Comparison of ENCODE assay signal across 1 cellular context in the genomic region with DNA sequence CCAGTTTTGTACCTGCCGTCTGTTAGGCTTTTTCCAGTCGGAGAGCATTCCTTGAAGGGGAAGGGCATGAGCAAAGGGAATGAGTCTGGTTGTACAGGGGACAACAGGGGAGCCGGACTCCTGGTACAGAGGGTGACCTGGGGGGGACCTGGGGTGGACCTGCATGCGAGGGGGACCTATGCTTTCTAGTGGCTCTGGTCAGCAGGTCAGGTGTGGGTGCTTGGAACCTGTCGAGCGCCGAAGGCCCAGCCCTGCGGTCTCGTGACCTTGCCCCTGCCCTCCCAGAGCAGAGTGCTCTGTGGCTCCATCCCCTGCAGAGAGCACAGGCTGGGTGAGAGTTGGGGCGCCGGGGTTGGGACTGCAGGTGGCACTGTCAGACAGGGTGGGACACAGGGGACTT.
TF ChIP-seq lines count a peak whose summit lies in the region.

No MANE protein-coding gene starts in this region.

TF ChIP-seq in HepG2, 621 proteins besides CTCF, POLR2A, EP300 and RAD21 (continued from another document):
- TF ChIP-seq ZMYM3 (CRISPR knock-in tag; IDR thresholded peaks at IDR 0.05): no peak
- no peak for TF ChIP-seq HOXA5 (CRISPR knock-in tag; IDR thresholded peaks at IDR 0.05)
- TF ChIP-seq, protein P1, sequence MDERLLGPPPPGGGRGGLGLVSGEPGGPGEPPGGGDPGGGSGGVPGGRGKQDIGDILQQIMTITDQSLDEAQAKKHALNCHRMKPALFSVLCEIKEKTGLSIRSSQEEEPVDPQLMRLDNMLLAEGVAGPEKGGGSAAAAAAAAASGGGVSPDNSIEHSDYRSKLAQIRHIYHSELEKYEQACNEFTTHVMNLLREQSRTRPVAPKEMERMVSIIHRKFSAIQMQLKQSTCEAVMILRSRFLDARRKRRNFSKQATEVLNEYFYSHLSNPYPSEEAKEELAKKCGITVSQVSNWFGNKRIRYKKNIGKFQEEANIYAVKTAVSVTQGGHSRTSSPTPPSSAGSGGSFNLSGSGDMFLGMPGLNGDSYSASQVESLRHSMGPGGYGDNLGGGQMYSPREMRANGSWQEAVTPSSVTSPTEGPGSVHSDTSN (CRISPR knock-in tag; IDR thresholded peaks at IDR 0.05): no peak
- TF ChIP-seq DNMT3B (CRISPR knock-in tag; conservative IDR thresholded peaks at IDR 0.05): no peak
- TF ChIP-seq, protein P2, sequence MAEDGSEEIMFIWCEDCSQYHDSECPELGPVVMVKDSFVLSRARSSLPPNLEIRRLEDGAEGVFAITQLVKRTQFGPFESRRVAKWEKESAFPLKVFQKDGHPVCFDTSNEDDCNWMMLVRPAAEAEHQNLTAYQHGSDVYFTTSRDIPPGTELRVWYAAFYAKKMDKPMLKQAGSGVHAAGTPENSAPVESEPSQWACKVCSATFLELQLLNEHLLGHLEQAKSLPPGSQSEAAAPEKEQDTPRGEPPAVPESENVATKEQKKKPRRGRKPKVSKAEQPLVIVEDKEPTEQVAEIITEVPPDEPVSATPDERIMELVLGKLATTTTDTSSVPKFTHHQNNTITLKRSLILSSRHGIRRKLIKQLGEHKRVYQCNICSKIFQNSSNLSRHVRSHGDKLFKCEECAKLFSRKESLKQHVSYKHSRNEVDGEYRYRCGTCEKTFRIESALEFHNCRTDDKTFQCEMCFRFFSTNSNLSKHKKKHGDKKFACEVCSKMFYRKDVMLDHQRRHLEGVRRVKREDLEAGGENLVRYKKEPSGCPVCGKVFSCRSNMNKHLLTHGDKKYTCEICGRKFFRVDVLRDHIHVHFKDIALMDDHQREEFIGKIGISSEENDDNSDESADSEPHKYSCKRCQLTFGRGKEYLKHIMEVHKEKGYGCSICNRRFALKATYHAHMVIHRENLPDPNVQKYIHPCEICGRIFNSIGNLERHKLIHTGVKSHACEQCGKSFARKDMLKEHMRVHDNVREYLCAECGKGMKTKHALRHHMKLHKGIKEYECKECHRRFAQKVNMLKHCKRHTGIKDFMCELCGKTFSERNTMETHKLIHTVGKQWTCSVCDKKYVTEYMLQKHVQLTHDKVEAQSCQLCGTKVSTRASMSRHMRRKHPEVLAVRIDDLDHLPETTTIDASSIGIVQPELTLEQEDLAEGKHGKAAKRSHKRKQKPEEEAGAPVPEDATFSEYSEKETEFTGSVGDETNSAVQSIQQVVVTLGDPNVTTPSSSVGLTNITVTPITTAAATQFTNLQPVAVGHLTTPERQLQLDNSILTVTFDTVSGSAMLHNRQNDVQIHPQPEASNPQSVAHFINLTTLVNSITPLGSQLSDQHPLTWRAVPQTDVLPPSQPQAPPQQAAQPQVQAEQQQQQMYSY (CRISPR knock-in tag; IDR thresholded peaks at IDR 0.05): no peak
- TF ChIP-seq ZKSCAN1 (IDR thresholded peaks at IDR 0.05; ENCODE audit: low read length): no peak
- no peak for TF ChIP-seq ZNF543 (CRISPR knock-in tag; IDR thresholded peaks at IDR 0.05)
- no peak for TF ChIP-seq RAD51 (IDR thresholded peaks at IDR 0.05; ENCODE audit: borderline replicate concordance)
- TF ChIP-seq, protein P3, sequence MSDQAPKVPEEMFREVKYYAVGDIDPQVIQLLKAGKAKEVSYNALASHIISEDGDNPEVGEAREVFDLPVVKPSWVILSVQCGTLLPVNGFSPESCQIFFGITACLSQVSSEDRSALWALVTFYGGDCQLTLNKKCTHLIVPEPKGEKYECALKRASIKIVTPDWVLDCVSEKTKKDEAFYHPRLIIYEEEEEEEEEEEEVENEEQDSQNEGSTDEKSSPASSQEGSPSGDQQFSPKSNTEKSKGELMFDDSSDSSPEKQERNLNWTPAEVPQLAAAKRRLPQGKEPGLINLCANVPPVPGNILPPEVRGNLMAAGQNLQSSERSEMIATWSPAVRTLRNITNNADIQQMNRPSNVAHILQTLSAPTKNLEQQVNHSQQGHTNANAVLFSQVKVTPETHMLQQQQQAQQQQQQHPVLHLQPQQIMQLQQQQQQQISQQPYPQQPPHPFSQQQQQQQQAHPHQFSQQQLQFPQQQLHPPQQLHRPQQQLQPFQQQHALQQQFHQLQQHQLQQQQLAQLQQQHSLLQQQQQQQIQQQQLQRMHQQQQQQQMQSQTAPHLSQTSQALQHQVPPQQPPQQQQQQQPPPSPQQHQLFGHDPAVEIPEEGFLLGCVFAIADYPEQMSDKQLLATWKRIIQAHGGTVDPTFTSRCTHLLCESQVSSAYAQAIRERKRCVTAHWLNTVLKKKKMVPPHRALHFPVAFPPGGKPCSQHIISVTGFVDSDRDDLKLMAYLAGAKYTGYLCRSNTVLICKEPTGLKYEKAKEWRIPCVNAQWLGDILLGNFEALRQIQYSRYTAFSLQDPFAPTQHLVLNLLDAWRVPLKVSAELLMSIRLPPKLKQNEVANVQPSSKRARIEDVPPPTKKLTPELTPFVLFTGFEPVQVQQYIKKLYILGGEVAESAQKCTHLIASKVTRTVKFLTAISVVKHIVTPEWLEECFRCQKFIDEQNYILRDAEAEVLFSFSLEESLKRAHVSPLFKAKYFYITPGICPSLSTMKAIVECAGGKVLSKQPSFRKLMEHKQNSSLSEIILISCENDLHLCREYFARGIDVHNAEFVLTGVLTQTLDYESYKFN (CRISPR knock-in tag; conservative IDR thresholded peaks at IDR 0.05): no peak
- no peak for TF ChIP-seq TCF7L2 (IDR thresholded peaks at IDR 0.05; ENCODE audit: low read depth, low read length)
- TF ChIP-seq, protein P4, sequence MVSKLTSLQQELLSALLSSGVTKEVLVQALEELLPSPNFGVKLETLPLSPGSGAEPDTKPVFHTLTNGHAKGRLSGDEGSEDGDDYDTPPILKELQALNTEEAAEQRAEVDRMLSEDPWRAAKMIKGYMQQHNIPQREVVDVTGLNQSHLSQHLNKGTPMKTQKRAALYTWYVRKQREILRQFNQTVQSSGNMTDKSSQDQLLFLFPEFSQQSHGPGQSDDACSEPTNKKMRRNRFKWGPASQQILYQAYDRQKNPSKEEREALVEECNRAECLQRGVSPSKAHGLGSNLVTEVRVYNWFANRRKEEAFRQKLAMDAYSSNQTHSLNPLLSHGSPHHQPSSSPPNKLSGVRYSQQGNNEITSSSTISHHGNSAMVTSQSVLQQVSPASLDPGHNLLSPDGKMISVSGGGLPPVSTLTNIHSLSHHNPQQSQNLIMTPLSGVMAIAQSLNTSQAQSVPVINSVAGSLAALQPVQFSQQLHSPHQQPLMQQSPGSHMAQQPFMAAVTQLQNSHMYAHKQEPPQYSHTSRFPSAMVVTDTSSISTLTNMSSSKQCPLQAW (CRISPR knock-in tag; IDR thresholded peaks at IDR 0.05): no peak
- no peak for TF ChIP-seq ZNF496 (CRISPR knock-in tag; IDR thresholded peaks at IDR 0.05; ENCODE audit: insufficient replicate concordance)
